10 cellular contexts compared by ENCODE assay signal in genomic region chr19:35458821-35459391, GRCh38. TPM values are rescaled to one million over a fixed set of nuclear protein-coding genes. Genes with fewer than 3 reads are reported as not detected.
DNase-seq lines count a peak whose midpoint lies in the region; ATAC-seq and TF ChIP-seq lines count a peak whose summit lies in the region.
"Had no signal": no experiment of that assay in that cellular context is flagged by ENCODE, and none has a peak within 500 bp of the region (broad histone marks: within the 10 kb centered on the region; RNA-seq: fewer than 3 reads in every experiment).

No MANE protein-coding gene starts in this region.

- no peaks in the 10 kb centered on the region for H3K27me3 ChIP-seq in left lung

- H3K36me3 ChIP-seq in left lung, result no peaks in the 10 kb centered on the region

- no peak for TF ChIP-seq CTCF in left lung (IDR thresholded peaks at IDR 0.05)

- peaks cover 15 to 76% of the 10 kb centered on the region in 2 donors for H3K4me1 ChIP-seq in left lung

- no peak overlapping the region for H3K4me3 ChIP-seq in left lung

- ATAC-seq in GM21786 (IDR thresholded peaks at IDR 0.05; ENCODE audit: unreplicated experiment) (peak; percentile 52), left lung (peak; percentile 50)

- intact Hi-C loops in left lung (cut with DNase I), result no loop called here

- DNase-seq in DMS 273 treated with DMSO at 0.1 percent for 48 hours (lab: John Stamatoyannopoulos, UW), result peak; percentile 22
- DNase-seq in NCI-H526 treated with DMSO at 0.1 percent for 48 hours (lab: John Stamatoyannopoulos, UW), result peak; percentile 57
- no peak for DNase-seq in left lung
- DNase-seq in cortex of kidney (lab: John Stamatoyannopoulos, UW), result no peak
- DNase-seq in DMS114 treated with DMSO at 0.1 percent for 48 hours (lab: John Stamatoyannopoulos, UW; ENCODE audit: unreplicated experiment), result no peak
- DNase-seq in NCI-H69 (lab: John Stamatoyannopoulos, UW), result no peak
- no peak for DNase-seq in NCI-H1436 (lab: John Stamatoyannopoulos, UW)
- DNase-seq: posterior cingulate gyrus had no signal

- peak overlapping the region in 1 of 2 donors; percentile 79 for H3K27ac ChIP-seq in left lung

- no peaks in the 10 kb centered on the region for H3K9me3 ChIP-seq in left lung

RNA-seq across cellular contexts. Expression of gene FFAR2, which starts 10.8 kb away (rescaled TPM):
- 10 to 100 TPM in 1 of 2 donors, under 1 TPM in 1; 0.85 to 26.6 TPM for total RNA-seq in left lung

RNA-seq across cellular contexts. Expression of gene KRTDAP, which starts 31.4 kb away (rescaled TPM):
- total RNA-seq in left lung, result not detected
- total RNA-seq: frontal cortex had no signal

RNA-seq across cellular contexts. Expression of gene DMKN, which starts 54.5 kb away (rescaled TPM):
- total RNA-seq in left lung, result 100 to 1,000 TPM; 104 to 136 TPM

Comparison
In these comparisons a context has a peak if more than half of its experiments do, and no peak if none do; other contexts are left out.
1. DNase-seq: peak in DMS 273 treated with DMSO at 0.1 percent for 48 hours (single experiment) and NCI-H526 treated with DMSO at 0.1 percent for 48 hours (single experiment); none in left lung (0 of 2), cortex of kidney (single experiment), DMS114 treated with DMSO at 0.1 percent for 48 hours (single experiment), NCI-H69 (single experiment) and NCI-H1436 (single experiment).